In the genomic region with DNA sequence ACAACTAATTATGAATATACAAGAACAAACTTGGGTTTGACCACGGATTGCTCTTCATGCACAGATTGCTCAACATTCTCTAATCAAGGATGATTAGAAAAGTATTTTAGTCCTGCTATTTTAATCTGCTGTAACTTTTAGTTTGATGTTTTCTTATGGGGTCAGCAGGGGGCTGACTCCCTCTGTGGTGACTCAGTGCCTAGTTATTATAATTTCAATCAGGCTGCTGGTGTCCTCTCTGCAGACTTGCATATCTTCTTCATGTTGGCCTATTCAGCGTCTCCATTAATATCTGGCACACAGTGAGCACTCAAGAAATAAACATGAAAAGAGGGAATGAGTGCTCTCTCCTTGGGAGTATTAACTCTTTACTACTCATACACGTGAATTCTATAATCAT, we compare ENCODE assay signal across 2 cellular contexts.
TF ChIP-seq lines count a peak whose summit lies in the region.

No MANE protein-coding gene starts in this region.

TF ChIP-seq in SK-N-SH treated with all-trans-retinoic acid at 6 μM for 48 hours, 23 proteins besides CTCF, POLR2A, EP300 and RAD21 (continued from another document):
- TF ChIP-seq, protein P1, sequence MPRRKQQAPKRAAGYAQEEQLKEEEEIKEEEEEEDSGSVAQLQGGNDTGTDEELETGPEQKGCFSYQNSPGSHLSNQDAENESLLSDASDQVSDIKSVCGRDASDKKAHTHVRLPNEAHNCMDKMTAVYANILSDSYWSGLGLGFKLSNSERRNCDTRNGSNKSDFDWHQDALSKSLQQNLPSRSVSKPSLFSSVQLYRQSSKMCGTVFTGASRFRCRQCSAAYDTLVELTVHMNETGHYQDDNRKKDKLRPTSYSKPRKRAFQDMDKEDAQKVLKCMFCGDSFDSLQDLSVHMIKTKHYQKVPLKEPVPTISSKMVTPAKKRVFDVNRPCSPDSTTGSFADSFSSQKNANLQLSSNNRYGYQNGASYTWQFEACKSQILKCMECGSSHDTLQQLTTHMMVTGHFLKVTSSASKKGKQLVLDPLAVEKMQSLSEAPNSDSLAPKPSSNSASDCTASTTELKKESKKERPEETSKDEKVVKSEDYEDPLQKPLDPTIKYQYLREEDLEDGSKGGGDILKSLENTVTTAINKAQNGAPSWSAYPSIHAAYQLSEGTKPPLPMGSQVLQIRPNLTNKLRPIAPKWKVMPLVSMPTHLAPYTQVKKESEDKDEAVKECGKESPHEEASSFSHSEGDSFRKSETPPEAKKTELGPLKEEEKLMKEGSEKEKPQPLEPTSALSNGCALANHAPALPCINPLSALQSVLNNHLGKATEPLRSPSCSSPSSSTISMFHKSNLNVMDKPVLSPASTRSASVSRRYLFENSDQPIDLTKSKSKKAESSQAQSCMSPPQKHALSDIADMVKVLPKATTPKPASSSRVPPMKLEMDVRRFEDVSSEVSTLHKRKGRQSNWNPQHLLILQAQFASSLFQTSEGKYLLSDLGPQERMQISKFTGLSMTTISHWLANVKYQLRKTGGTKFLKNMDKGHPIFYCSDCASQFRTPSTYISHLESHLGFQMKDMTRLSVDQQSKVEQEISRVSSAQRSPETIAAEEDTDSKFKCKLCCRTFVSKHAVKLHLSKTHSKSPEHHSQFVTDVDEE (CRISPR knock-in tag; IDR thresholded peaks at IDR 0.05): no peak

TF ChIP-seq in SK-N-SH, 30 proteins besides CTCF, POLR2A, EP300 and RAD21 (continued from another document):
- TF ChIP-seq, protein P2, sequence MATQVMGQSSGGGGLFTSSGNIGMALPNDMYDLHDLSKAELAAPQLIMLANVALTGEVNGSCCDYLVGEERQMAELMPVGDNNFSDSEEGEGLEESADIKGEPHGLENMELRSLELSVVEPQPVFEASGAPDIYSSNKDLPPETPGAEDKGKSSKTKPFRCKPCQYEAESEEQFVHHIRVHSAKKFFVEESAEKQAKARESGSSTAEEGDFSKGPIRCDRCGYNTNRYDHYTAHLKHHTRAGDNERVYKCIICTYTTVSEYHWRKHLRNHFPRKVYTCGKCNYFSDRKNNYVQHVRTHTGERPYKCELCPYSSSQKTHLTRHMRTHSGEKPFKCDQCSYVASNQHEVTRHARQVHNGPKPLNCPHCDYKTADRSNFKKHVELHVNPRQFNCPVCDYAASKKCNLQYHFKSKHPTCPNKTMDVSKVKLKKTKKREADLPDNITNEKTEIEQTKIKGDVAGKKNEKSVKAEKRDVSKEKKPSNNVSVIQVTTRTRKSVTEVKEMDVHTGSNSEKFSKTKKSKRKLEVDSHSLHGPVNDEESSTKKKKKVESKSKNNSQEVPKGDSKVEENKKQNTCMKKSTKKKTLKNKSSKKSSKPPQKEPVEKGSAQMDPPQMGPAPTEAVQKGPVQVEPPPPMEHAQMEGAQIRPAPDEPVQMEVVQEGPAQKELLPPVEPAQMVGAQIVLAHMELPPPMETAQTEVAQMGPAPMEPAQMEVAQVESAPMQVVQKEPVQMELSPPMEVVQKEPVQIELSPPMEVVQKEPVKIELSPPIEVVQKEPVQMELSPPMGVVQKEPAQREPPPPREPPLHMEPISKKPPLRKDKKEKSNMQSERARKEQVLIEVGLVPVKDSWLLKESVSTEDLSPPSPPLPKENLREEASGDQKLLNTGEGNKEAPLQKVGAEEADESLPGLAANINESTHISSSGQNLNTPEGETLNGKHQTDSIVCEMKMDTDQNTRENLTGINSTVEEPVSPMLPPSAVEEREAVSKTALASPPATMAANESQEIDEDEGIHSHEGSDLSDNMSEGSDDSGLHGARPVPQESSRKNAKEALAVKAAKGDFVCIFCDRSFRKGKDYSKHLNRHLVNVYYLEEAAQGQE (IDR thresholded peaks at IDR 0.05; ENCODE audit: low read depth, low read length): no peak
- TF ChIP-seq TCF12 (IDR thresholded peaks at IDR 0.05) (no peak), SIN3A (IDR thresholded peaks at IDR 0.05; ENCODE audit: borderline replicate concordance, low read depth, low read length) (no peak)
- TF ChIP-seq, protein P3, sequence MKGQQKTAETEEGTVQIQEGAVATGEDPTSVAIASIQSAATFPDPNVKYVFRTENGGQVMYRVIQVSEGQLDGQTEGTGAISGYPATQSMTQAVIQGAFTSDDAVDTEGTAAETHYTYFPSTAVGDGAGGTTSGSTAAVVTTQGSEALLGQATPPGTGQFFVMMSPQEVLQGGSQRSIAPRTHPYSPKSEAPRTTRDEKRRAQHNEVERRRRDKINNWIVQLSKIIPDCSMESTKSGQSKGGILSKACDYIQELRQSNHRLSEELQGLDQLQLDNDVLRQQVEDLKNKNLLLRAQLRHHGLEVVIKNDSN (IDR thresholded peaks at IDR 0.05; ENCODE audit: borderline replicate concordance, low read depth): no peak
